28 cellular contexts compared by ENCODE assay signal in genomic region chr3:56633602-56634371, GRCh38. TPM values are rescaled to one million over a fixed set of nuclear protein-coding genes. Genes with fewer than 3 reads are reported as not detected.
DNase-seq lines count a peak whose midpoint lies in the region; ATAC-seq, FAIRE-seq and TF ChIP-seq lines count a peak whose summit lies in the region.
"Had no signal": no experiment of that assay in that cellular context is flagged by ENCODE, and none has a peak within 500 bp of the region (broad histone marks: within the 10 kb centered on the region; RNA-seq: fewer than 3 reads in every experiment).

No MANE protein-coding gene starts in this region.

- H3K9me3 Mint-ChIP-seq in chondrocyte (ENCODE audit: low read depth) (no peaks in the 10 kb centered on the region), memory B cell (no peaks in the 10 kb centered on the region)
- no peaks in the 10 kb centered on the region for H3K9me3 Mint-ChIP-seq in activated CD4-positive, alpha-beta memory T cell treated with anti-CD3 and anti-CD28 coated beads, Interleukin-2, amount 10 ng/mL, durations not matched to agents 7 days and 5 days
- H3K9me3 Mint-ChIP-seq: activated CD4-positive, alpha-beta memory T cell treated with anti-CD3 and anti-CD28 coated beads for 36 hours; stimulated activated naive CD8-positive, alpha-beta T cell treated with anti-CD3 and anti-CD28 coated beads, Interleukin-15, amount 100 ng/mL, for 72 hours; T-cell had no signal

- no peaks in the 10 kb centered on the region for H3K27me3 Mint-ChIP-seq in chondrocyte (ENCODE audit: low read depth)
- no peaks in the 10 kb centered on the region for H3K27me3 Mint-ChIP-seq in memory B cell
- no peaks in the 10 kb centered on the region for H3K27me3 Mint-ChIP-seq in activated CD4-positive, alpha-beta memory T cell treated with anti-CD3 and anti-CD28 coated beads, Interleukin-2, amount 10 ng/mL, durations not matched to agents 7 days and 5 days
- H3K27me3 Mint-ChIP-seq: activated CD4-positive, alpha-beta memory T cell treated with anti-CD3 and anti-CD28 coated beads for 36 hours; stimulated activated naive CD8-positive, alpha-beta T cell treated with anti-CD3 and anti-CD28 coated beads, Interleukin-15, amount 100 ng/mL, for 72 hours; T-cell had no signal

- no peak overlapping the region for H3K27ac ChIP-seq in RWPE1
- H3K27ac ChIP-seq: body of pancreas, epithelial cell of prostate, neutrophil, prostate gland, thyroid gland had no signal

- H3K27ac Mint-ChIP-seq in chondrocyte (ENCODE audit: unreplicated experiment) (peak overlapping the region; percentile 58), memory B cell (peak overlapping the region; percentile 64)
- H3K27ac Mint-ChIP-seq in activated CD4-positive, alpha-beta memory T cell treated with anti-CD3 and anti-CD28 coated beads, Interleukin-2, amount 10 ng/mL, durations not matched to agents 7 days and 5 days = no peak overlapping the region
- H3K27ac Mint-ChIP-seq: activated CD4-positive, alpha-beta memory T cell treated with anti-CD3 and anti-CD28 coated beads for 36 hours had no signal

- POLR2A ChIA-PET in activated CD4-positive, alpha-beta memory T cell treated with anti-CD3 and anti-CD28 coated beads, Interleukin-2, amount 10 ng/mL, durations not matched to agents 7 days and 5 days (lab: Charles Lee) = interaction anchor here (2.0 kb wide), 1 partner anchor 9 kb away, joined by 9 read pairs; no protein-coding TSS in a partner anchor
- POLR2A ChIA-PET in RWPE1 (lab: Yijun Ruan, JAX; ENCODE audit: low non-redundant PET) = no interaction called here

- intact Hi-C loops in Right ventricle myocardium superior (cut with DNase I) = no loop called here
- intact Hi-C loops in cardiac septum (cut with DNase I) = no loop called here

- ATAC-seq in Right ventricle myocardium superior (ENCODE audit: poor library complexity) (peak; percentile 96), memory B cell (ENCODE audit: low read depth) (no peak)
- ATAC-seq: body of pancreas; stimulated activated naive CD8-positive, alpha-beta T cell treated with anti-CD3 and anti-CD28 coated beads, Interleukin-15, amount 100 ng/mL, for 72 hours; T-cell had no signal

- TF ChIP-seq CTCF in chondrocyte (IDR thresholded peaks at IDR 0.05) (no peak), RWPE1 (conservative IDR thresholded peaks at IDR 0.05; ENCODE audit: low read depth) (no peak)

- peaks cover 19% of the 10 kb centered on the region for H3K36me3 Mint-ChIP-seq in chondrocyte (ENCODE audit: low read depth)
- H3K36me3 Mint-ChIP-seq in memory B cell = peaks cover 20% of the 10 kb centered on the region
- H3K36me3 Mint-ChIP-seq in activated CD4-positive, alpha-beta memory T cell treated with anti-CD3 and anti-CD28 coated beads, Interleukin-2, amount 10 ng/mL, durations not matched to agents 7 days and 5 days (ENCODE audit: low read depth) = peaks cover 48% of the 10 kb centered on the region

- H3K4me3 Mint-ChIP-seq in chondrocyte (ENCODE audit: unreplicated experiment) = no peak overlapping the region
- H3K4me3 Mint-ChIP-seq in memory B cell = no peak overlapping the region
- H3K4me3 Mint-ChIP-seq in activated CD4-positive, alpha-beta memory T cell treated with anti-CD3 and anti-CD28 coated beads, Interleukin-2, amount 10 ng/mL, durations not matched to agents 7 days and 5 days = no peak overlapping the region
- H3K4me3 Mint-ChIP-seq: activated CD4-positive, alpha-beta memory T cell treated with anti-CD3 and anti-CD28 coated beads for 36 hours; stimulated activated naive CD8-positive, alpha-beta T cell treated with anti-CD3 and anti-CD28 coated beads, Interleukin-15, amount 100 ng/mL, for 72 hours; T-cell had no signal

- H3K4me1 Mint-ChIP-seq in chondrocyte (ENCODE audit: low read depth) = peaks cover 4% of the 10 kb centered on the region
- peaks cover 2% of the 10 kb centered on the region for H3K4me1 Mint-ChIP-seq in memory B cell
- no peaks in the 10 kb centered on the region for H3K4me1 Mint-ChIP-seq in activated CD4-positive, alpha-beta memory T cell treated with anti-CD3 and anti-CD28 coated beads, Interleukin-2, amount 10 ng/mL, durations not matched to agents 7 days and 5 days

- CTCF ChIA-PET in activated CD4-positive, alpha-beta memory T cell treated with anti-CD3 and anti-CD28 coated beads, Interleukin-2, amount 10 ng/mL, durations not matched to agents 7 days and 5 days (lab: Charles Lee) = no interaction called here
- CTCF ChIA-PET in RWPE1 (lab: Yijun Ruan, JAX) = no interaction called here

- DNase-seq in Right ventricle myocardium superior (peak; percentile 50), cardiac septum (ENCODE audit: low spot score) (no peak), chondrocyte (ENCODE audit: low spot score) (no peak), memory B cell (ENCODE audit: low spot score in 2 of 2) (no peak), RWPE1 (ENCODE audit: low spot score) (no peak), HTR-8/SVneo (ENCODE audit: insufficient read length, low spot score) (no peak), NCI-H526 treated with DMSO at 0.1 percent for 48 hours (lab: John Stamatoyannopoulos, UW) (no peak)
- DNase-seq in activated CD4-positive, alpha-beta memory T cell treated with anti-CD3 and anti-CD28 coated beads, Interleukin-2, amount 10 ng/mL, durations not matched to agents 7 days and 5 days = no peak
- DNase-seq: ACHN; activated CD4-positive, alpha-beta memory T cell treated with anti-CD3 and anti-CD28 coated beads for 36 hours; activated effector memory CD4-positive, alpha-beta T cell treated with Interleukin-2 at 50 U/mL for 16 hours; body of pancreas; DND-41; effector CD4-positive, alpha-beta T cell; KG1; mammary epithelial cell; MM.1S; NCI-H1417 treated with DMSO at 0.1 percent for 48 hours; NCI-H2081; NCI-H226; NCI-H748 treated with DMSO at 0.1 percent for 48 hours; stimulated activated naive CD8-positive, alpha-beta T cell treated with anti-CD3 and anti-CD28 coated beads, Interleukin-15, amount 100 ng/mL, for 72 hours; T-cell; thyroid gland had no signal

- FAIRE-seq in HTR-8/SVneo (lab: Jason Lieb, UNC) = no peak
- FAIRE-seq: colon had no signal

RNA-seq across cellular contexts. Expression of gene TASOR, which starts 49.3 kb away (rescaled TPM):
- total RNA-seq in Right ventricle myocardium superior = 22.2 TPM
- total RNA-seq in cardiac septum = 29.0 TPM
- total RNA-seq in chondrocyte = 51.5 to 62.5 TPM (median 51.7 TPM) in 3 replicates
- 10 to 100 TPM; 71.6 to 75.6 TPM for total RNA-seq in activated CD4-positive, alpha-beta memory T cell treated with anti-CD3 and anti-CD28 coated beads, Interleukin-2, amount 10 ng/mL, durations not matched to agents 7 days and 5 days
